ENCODE assay signal across 8 cellular contexts in the genomic region with DNA sequence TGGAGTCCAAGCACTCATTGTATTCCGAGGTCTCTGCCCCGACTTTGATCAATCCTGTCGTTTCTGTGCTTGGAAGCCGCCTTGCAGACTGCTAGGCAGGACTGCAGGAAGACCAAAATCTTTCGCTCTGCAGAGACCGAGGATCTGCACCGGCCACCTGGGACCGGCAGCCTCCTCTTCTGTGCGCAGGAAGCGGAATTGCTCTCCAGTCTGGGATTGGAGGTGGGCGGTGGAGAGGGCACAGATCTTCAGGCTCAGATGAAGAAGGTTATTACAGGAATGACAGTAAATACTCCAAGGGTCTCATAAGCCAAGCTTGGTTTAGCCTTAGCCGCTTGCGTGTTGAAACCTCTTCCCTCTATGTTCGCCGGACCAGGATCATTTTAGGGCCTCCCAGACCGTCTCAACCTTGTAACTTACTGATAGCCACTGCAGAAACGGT. TPM values are rescaled to one million over a fixed set of nuclear protein-coding genes. Genes with fewer than 3 reads are reported as not detected.
A peak's percentile ranks its signal among the peaks of the same experiment; 100 is the strongest.
DNase-seq lines count a peak whose midpoint lies in the region; ATAC-seq and TF ChIP-seq lines count a peak whose summit lies in the region.

No MANE protein-coding gene starts in this region.

- peak overlapping the region; percentile 95 for H3K4me2 ChIP-seq in BLaER1

- H4K20me1 ChIP-seq in BLaER1: peaks cover 28% of the 10 kb centered on the region

- no peak for TF ChIP-seq CTCF in HEK293 (tag by site-specific recombination; IDR thresholded peaks at IDR 0.05)
- TF ChIP-seq CTCF in dorsolateral prefrontal cortex (IDR thresholded peaks at IDR 0.05 in 54 of 56, conservative IDR thresholded peaks at IDR 0.05 in 2 of 56; ENCODE audit: low read depth in 1 of 56, partially characterized antibody in 56 of 56): no peak
- TF ChIP-seq CTCF in lung (IDR thresholded peaks at IDR 0.05; ENCODE audit: control extremely low read depth, extremely low read depth): no peak

- ATAC-seq in SK-N-SH treated with all-trans-retinoic acid at 6 μM for 48 hours: peak; percentile 58
- ATAC-seq in lung (ENCODE audit: insufficient read depth, low FRiP score): peak; percentile 24
- no peak for ATAC-seq in GM19452 (IDR thresholded peaks at IDR 0.05; ENCODE audit: unreplicated experiment)

- H3K36me3 ChIP-seq in BLaER1 (peaks cover 27% of the 10 kb centered on the region), HEK293 (ENCODE audit: control insufficient read depth in 2 of 2, insufficient read depth in 1 of 2, low read length in 2 of 2) (peaks cover 3 to 16% of the 10 kb centered on the region in 2 experiments; a peak in 2 of 3 replicates), lung (ENCODE audit: control insufficient read depth in 2 of 2, insufficient read depth in 2 of 2, low read length in 2 of 2) (peaks cover 0 to 6% of the 10 kb centered on the region in 2 donors), thymus (ENCODE audit: control insufficient read depth, insufficient read depth) (peaks cover 3% of the 10 kb centered on the region)

- H3K9me3 ChIP-seq in BLaER1: no peaks in the 10 kb centered on the region
- no peaks in the 10 kb centered on the region for H3K9me3 ChIP-seq in HEK293 (ENCODE audit: control insufficient read depth, insufficient read depth, low read depth, low read length)
- H3K9me3 ChIP-seq in lung (ENCODE audit: control insufficient read depth in 2 of 2, insufficient read depth in 1 of 2, low read length in 1 of 2): no peaks in the 10 kb centered on the region
- H3K9me3 ChIP-seq in thymus (ENCODE audit: control insufficient read depth): no peaks in the 10 kb centered on the region

- DNase-seq in dorsolateral prefrontal cortex (peak in 7 of 10 donors; percentile 24 to 65 (median 47)), lung (ENCODE audit: low spot score) (no peak), mucosa of gallbladder (ENCODE audit: low spot score) (no peak)

- POLR2A ChIA-PET in HEK293 (lab: Yijun Ruan, JAX): no interaction called here

- intact Hi-C loops in dorsolateral prefrontal cortex (cut with DNase I): loop anchor here in 1 of 2 donors (5.0 kb wide), 1 partner anchor 152 kb away; no protein-coding TSS in a partner anchor

- CTCF ChIA-PET in HEK293 (lab: Yijun Ruan, JAX): interaction anchor here (2.4 to 3.1 kb wide), 2 partner anchors 15 to 154 kb away, joined by 10 to 22 read pairs; no protein-coding TSS in a partner anchor

- peaks cover 5% of the 10 kb centered on the region; the same call in 1 of the 2 replicates for H3K27me3 ChIP-seq in BLaER1
- no peaks in the 10 kb centered on the region for H3K27me3 ChIP-seq in dorsolateral prefrontal cortex
- no peaks in the 10 kb centered on the region for H3K27me3 ChIP-seq in lung (ENCODE audit: control insufficient read depth, insufficient read depth)
- no peaks in the 10 kb centered on the region for H3K27me3 ChIP-seq in thymus (ENCODE audit: control insufficient read depth, insufficient read depth)

- H3K4me1 ChIP-seq in BLaER1 (peaks cover 15% of the 10 kb centered on the region), HEK293 (ENCODE audit: control insufficient read depth, insufficient read depth, low read length) (no peaks in the 10 kb centered on the region), lung (ENCODE audit: control insufficient read depth in 2 of 2, insufficient read depth in 2 of 2, low read length in 2 of 2) (peaks cover 0 to 4% of the 10 kb centered on the region in 2 donors), thymus (ENCODE audit: control insufficient read depth, insufficient read depth, low read length) (peaks cover 7% of the 10 kb centered on the region)

- H3K9ac ChIP-seq in BLaER1: peak overlapping the region; percentile 90

- peak overlapping the region; percentile 98 for H3K4me3 ChIP-seq in BLaER1
- peak overlapping the region; percentile 98 for H3K4me3 ChIP-seq in HEK293 (ENCODE audit: low read depth, low read length)
- H3K4me3 ChIP-seq in dorsolateral prefrontal cortex: peak overlapping the region; percentile 74 to 99 (median 90)
- peak overlapping the region; percentile 100 for H3K4me3 ChIP-seq in lung
- peak overlapping the region; percentile 90 for H3K4me3 ChIP-seq in thymus (ENCODE audit: low read length)

- WGBS in lung, 2 donors: 13 to 15% methylated on average over 17 of the region's 17 CpGs
- WGBS in thymus: 32% methylated on average over 17 of the region's 17 CpGs

- no peak overlapping the region for H3K27ac ChIP-seq in BLaER1
- H3K27ac ChIP-seq in HEK293 (ENCODE audit: extremely low read depth, low read depth, low read length): peak overlapping the region; percentile 14; the same call in 1 of the 2 replicates
- peak overlapping the region in 43 of 59 donors; percentile 4 to 93 (median 82) for H3K27ac ChIP-seq in dorsolateral prefrontal cortex
- H3K27ac ChIP-seq in lung (ENCODE audit: low read depth in 1 of 2, low read length in 1 of 2): peak overlapping the region in 1 of 2 donors; percentile 41
- H3K27ac ChIP-seq in thymus (ENCODE audit: low read depth): no peak overlapping the region

TF ChIP-seq in HEK293, 187 proteins besides CTCF, POLR2A, EP300 and RAD21:
- TF ChIP-seq ZNF404 (tag by site-specific recombination; IDR thresholded peaks at IDR 0.05): 0 out of 2 replicates have a peak, but pooled peaks have one; percentile 22
- 0 out of 2 replicates have a peak, but pooled peaks have one; percentile 49 for TF ChIP-seq IKZF3 (tag by site-specific recombination; IDR thresholded peaks at IDR 0.05)
- peak; percentile 61 for TF ChIP-seq SP2 (tag by site-specific recombination; IDR thresholded peaks at IDR 0.05)
- TF ChIP-seq ZNF366 (tag by site-specific recombination; conservative IDR thresholded peaks at IDR 0.05): no peak
- TF ChIP-seq BCL11A (tag by site-specific recombination; IDR thresholded peaks at IDR 0.05; ENCODE audit: low read depth): no peak
- TF ChIP-seq ZNF600 (tag by site-specific recombination; IDR thresholded peaks at IDR 0.05): peak; percentile 90
- peak; percentile 95 for TF ChIP-seq ZBTB17 (tag by site-specific recombination; IDR thresholded peaks at IDR 0.05)
- peak; percentile 64; the same call in 1 of the 2 replicates for TF ChIP-seq ZNF76 (tag by site-specific recombination; IDR thresholded peaks at IDR 0.05; ENCODE audit: borderline replicate concordance, low read depth)
- no peak for TF ChIP-seq ZBTB21 (tag by site-specific recombination; IDR thresholded peaks at IDR 0.05)
- peak; percentile 36 for TF ChIP-seq ZNF335 (tag by site-specific recombination; conservative IDR thresholded peaks at IDR 0.05)
- TF ChIP-seq ZBTB20 (tag by site-specific recombination; IDR thresholded peaks at IDR 0.05): peak; percentile 83

TF ChIP-seq in SK-N-SH treated with all-trans-retinoic acid at 6 μM for 48 hours, 23 proteins besides CTCF, POLR2A, EP300 and RAD21:
- TF ChIP-seq, protein P1, sequence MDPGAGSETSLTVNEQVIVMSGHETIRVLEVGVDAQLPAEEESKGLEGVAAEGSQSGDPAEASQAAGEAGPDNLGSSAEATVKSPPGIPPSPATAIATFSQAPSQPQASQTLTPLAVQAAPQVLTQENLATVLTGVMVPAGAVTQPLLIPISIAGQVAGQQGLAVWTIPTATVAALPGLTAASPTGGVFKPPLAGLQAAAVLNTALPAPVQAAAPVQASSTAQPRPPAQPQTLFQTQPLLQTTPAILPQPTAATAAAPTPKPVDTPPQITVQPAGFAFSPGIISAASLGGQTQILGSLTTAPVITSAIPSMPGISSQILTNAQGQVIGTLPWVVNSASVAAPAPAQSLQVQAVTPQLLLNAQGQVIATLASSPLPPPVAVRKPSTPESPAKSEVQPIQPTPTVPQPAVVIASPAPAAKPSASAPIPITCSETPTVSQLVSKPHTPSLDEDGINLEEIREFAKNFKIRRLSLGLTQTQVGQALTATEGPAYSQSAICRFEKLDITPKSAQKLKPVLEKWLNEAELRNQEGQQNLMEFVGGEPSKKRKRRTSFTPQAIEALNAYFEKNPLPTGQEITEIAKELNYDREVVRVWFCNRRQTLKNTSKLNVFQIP (CRISPR knock-in tag; IDR thresholded peaks at IDR 0.05; ENCODE audit: borderline replicate concordance, low read depth): no peak
TF ChIP-seq in SK-N-SH treated with all-trans-retinoic acid at 6 μM for 48 hours: peak in this region for 0.

RNA-seq across cellular contexts. Expression of gene MIA3, which starts 1.0 kb away (rescaled TPM):
- total RNA-seq in dorsolateral prefrontal cortex: 100 to 1,000 TPM in 19 of 120 experiments, 10 to 100 TPM in 101; 61.1 to 140 (median 85.8) TPM
- total RNA-seq in lung: 10 to 100 TPM; 54.3 to 69.3 TPM
- 10 to 100 TPM; 20.7 to 28.9 TPM for polyA plus RNA-seq in lung
- polyA plus RNA-seq in thymus: 33.1 TPM
- 78.6 TPM for total RNA-seq in mucosa of gallbladder

RNA-seq across cellular contexts. Expression of gene TAF1A, which starts 29.2 kb away (rescaled TPM):
- total RNA-seq in dorsolateral prefrontal cortex: 10 to 100 TPM in 29 of 120 experiments, 1 to 10 TPM in 91; 5.4 to 15.0 (median 8.7) TPM
- total RNA-seq in lung: 10 to 100 TPM in 1 of 2 donors, 1 to 10 TPM in 1; 6.4 to 13.7 TPM
- polyA plus RNA-seq in lung: 1 to 10 TPM; 1.8 to 3.7 TPM
- 2.9 TPM for polyA plus RNA-seq in thymus
- total RNA-seq in mucosa of gallbladder: 7.5 TPM

Comparison
In these comparisons a context has a peak if more than half of its experiments do, and no peak if none do; other contexts are left out.
1. H3K27ac ChIP-seq: peak in HEK293 (single experiment) and dorsolateral prefrontal cortex (43 of 59); none in BLaER1 (single experiment) and thymus (single experiment).
2. DNase-seq: peak in dorsolateral prefrontal cortex (7 of 10); none in lung (single experiment) and mucosa of gallbladder (single experiment).
3. Peak in every context shown above with its lines, with median percentiles within 50 percentile points of each other: H3K4me3 ChIP-seq.